In the genomic region with DNA sequence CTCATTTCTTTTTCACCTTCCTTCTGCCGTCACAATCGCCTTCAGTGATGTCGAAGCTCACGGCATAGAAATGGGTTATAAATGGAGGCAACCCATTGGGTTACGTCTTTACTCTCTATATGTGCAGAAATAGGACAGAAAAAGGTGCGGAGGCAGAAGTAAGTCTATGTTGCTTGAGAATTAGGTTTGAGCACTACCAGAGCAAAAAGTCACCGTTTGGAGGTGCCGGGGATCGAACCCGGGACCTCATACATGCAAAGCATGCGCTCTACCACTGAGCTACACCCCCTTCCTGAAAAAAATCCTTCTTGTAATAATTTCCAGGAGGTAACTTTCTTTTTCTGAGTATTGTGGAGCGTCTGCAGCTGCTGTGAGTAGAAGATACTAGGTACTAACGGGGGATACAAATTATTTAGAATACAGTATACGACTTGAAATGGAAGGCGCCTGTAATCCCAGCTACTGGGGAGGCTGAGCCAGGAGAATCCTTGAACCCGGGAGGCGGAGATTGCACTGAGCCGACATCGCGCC, we compare ENCODE assay signal across 1 cellular context.
TF ChIP-seq lines count a peak whose summit lies in the region.

No MANE protein-coding gene starts in this region.

TF ChIP-seq in GM12878, 131 proteins besides CTCF, POLR2A, EP300 and RAD21 (continued from another document):
- TF ChIP-seq, protein P1, sequence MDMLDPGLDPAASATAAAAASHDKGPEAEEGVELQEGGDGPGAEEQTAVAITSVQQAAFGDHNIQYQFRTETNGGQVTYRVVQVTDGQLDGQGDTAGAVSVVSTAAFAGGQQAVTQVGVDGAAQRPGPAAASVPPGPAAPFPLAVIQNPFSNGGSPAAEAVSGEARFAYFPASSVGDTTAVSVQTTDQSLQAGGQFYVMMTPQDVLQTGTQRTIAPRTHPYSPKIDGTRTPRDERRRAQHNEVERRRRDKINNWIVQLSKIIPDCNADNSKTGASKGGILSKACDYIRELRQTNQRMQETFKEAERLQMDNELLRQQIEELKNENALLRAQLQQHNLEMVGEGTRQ (IDR thresholded peaks at IDR 0.05; ENCODE audit: borderline replicate concordance, low read depth, low read length) = no peak
- no peak for TF ChIP-seq ASH2L (IDR thresholded peaks at IDR 0.05; ENCODE audit: borderline replicate concordance, low read depth)
- no peak for TF ChIP-seq SREBF1 (IDR thresholded peaks at IDR 0.05; ENCODE audit: low read length)
- TF ChIP-seq SMAD5 (IDR thresholded peaks at IDR 0.05; ENCODE audit: low read depth) = no peak
- TF ChIP-seq, protein P2, sequence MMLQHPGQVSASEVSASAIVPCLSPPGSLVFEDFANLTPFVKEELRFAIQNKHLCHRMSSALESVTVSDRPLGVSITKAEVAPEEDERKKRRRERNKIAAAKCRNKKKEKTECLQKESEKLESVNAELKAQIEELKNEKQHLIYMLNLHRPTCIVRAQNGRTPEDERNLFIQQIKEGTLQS (IDR thresholded peaks at IDR 0.05; ENCODE audit: borderline replicate concordance, extremely low read depth, low read depth, low read length) = no peak
